ENCODE assay signal across 7 cellular contexts in genomic region chr16:18789850-18790706, GRCh38. TPM values are rescaled to one million over a fixed set of nuclear protein-coding genes. Genes with fewer than 3 reads are reported as not detected.
A peak's percentile ranks its signal among the peaks of the same experiment; 100 is the strongest.
DNase-seq lines count a peak whose midpoint lies in the region; ATAC-seq and TF ChIP-seq lines count a peak whose summit lies in the region.

Gene RPS15A, minus strand, starts transcription at chr16:18790334. Its CDS starts 1,221 bp downstream, at chr16:18789113.

- peaks cover 25% of the 10 kb centered on the region for H3K4me1 ChIP-seq in hepatocyte (ENCODE audit: insufficient read depth)

- peak within 1 kb of the TSS; percentile 88 for H2AFZ ChIP-seq in hepatocyte

- WGBS in hepatocyte (ENCODE audit: low lambda C conversion rate, missing lambda C conversion rate) = 5% methylated on average over 57 of the region's 60 CpGs

- no peaks in the 10 kb centered on the region for H3K9me2 ChIP-seq in hepatocyte (replicated peaks; ENCODE audit: insufficient read depth)

- peak within 1 kb of the TSS; percentile 83 for H3K4me3 ChIP-seq in hepatocyte

- peaks cover 57% of the 10 kb centered on the region for H3K79me2 ChIP-seq in hepatocyte

- peak; percentile 62 for ATAC-seq in GM18508 (IDR thresholded peaks at IDR 0.05; ENCODE audit: insufficient read depth, unreplicated experiment)
- peak; percentile 82 for ATAC-seq in HG03025 (IDR thresholded peaks at IDR 0.05; ENCODE audit: low FRiP score, unreplicated experiment)

- peak within 1 kb of the TSS; percentile 92 for H3K27ac ChIP-seq in hepatocyte

- no peaks in the 10 kb centered on the region for H3K9me3 ChIP-seq in hepatocyte (ENCODE audit: low read depth)

- DNase-seq in NCI-H2081 (lab: John Stamatoyannopoulos, UW) (peak; percentile 97 to 98), T1000 (lab: John Stamatoyannopoulos, UW) (peak; percentile 93), astrocyte of the hippocampus (ENCODE audit: low read depth, low spot score) (peak; percentile 98), hepatocyte (ENCODE audit: low spot score) (peak; percentile 98), retina (peak; percentile 96)

- H3K36me3 ChIP-seq in hepatocyte (replicated peaks; ENCODE audit: insufficient read depth, low read depth) = peaks cover 3% of the 10 kb centered on the region

- peaks cover 47% of the 10 kb centered on the region for H4K20me1 ChIP-seq in hepatocyte (ENCODE audit: insufficient read depth, poor library complexity, severe bottlenecking)

- H3K27me3 ChIP-seq in hepatocyte = no peaks in the 10 kb centered on the region

- H3K4me2 ChIP-seq in hepatocyte = peak within 1 kb of the TSS; percentile 84

- TF ChIP-seq CTCF in hepatocyte (IDR thresholded peaks at IDR 0.05; ENCODE audit: poor library complexity) = no peak

RNA-seq across cellular contexts. Expression of gene RPS15A, which starts in this region (rescaled TPM):
- total RNA-seq in hepatocyte = 2,370 and 2,788 TPM in 2 replicates
- 554 and 588 TPM in 2 replicates for polyA plus RNA-seq in hepatocyte

Comparison
In these comparisons a context has a peak if more than half of its experiments do, and no peak if none do; other contexts are left out.
1. Peak in every context shown above with its lines: DNase-seq, ATAC-seq, H3K4me3 ChIP-seq and H3K27ac ChIP-seq.